8 cellular contexts compared by ENCODE assay signal in the genomic region with DNA sequence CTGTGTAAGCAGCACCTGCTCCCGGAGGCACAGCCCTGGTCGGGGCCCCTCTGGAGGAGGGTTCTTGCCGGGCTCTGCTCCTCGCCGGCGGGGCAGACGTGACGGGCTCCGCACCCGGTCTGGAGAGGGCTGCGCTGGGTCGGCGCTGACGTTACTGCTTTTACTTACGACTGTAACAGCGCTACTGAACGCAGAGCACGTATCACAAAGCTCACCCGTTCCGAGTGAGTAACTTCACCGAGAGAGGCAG. TPM values are rescaled to one million over a fixed set of nuclear protein-coding genes. Genes with fewer than 3 reads are reported as not detected.
DNase-seq lines count a peak whose midpoint lies in the region; ATAC-seq, FAIRE-seq and TF ChIP-seq lines count a peak whose summit lies in the region.

No MANE protein-coding gene starts in this region.

- peak overlapping the region; percentile 90 for H3K9ac ChIP-seq in HCT116 (ENCODE audit: low read length)
- H3K9ac ChIP-seq in PC-3 (ENCODE audit: low read length): peak overlapping the region; percentile 92

- H3K27me3 ChIP-seq in HCT116 (ENCODE audit: insufficient read depth, low read length): no peaks in the 10 kb centered on the region
- H3K27me3 ChIP-seq in PC-3 (ENCODE audit: low read length): no peaks in the 10 kb centered on the region

- no peaks in the 10 kb centered on the region for H3F3A ChIP-seq in PC-3 (ENCODE audit: low read length, unreplicated experiment)

- ATAC-seq in HCT116: peak; percentile 0; the same call in 1 of the 2 replicates
- peak; percentile 2 for ATAC-seq in PC-3
- peak; percentile 17 to 27 for ATAC-seq in activated naive CD4-positive, alpha-beta T cell treated with anti-CD3 and anti-CD28 coated beads, Interleukin-2, amount 50 U/mL, for 72 hours
- no peak for ATAC-seq in left lobe of liver

- DNase-seq in GM12892 (ENCODE audit: insufficient read length) (no peak), HCT116 (ENCODE audit: low read depth, low spot score) (no peak), PC-3 (peak; percentile 25), hepatic stellate cell (ENCODE audit: low spot score) (peak; percentile 66), NCI-H446 (lab: John Stamatoyannopoulos, UW) (no peak), left lobe of liver (ENCODE audit: low spot score) (no peak)
- peak in 1 of 2 donors; percentile 64 for DNase-seq in activated naive CD4-positive, alpha-beta T cell treated with anti-CD3 and anti-CD28 coated beads, Interleukin-2, amount 50 U/mL, for 72 hours (ENCODE audit: low spot score in 2 of 2)

- no peaks in the 10 kb centered on the region for H3K36me3 ChIP-seq in HCT116 (ENCODE audit: control insufficient read depth in 1 of 2, insufficient read depth in 2 of 2, low read length in 2 of 2)
- H3K36me3 ChIP-seq in PC-3 (ENCODE audit: low read depth, low read length): no peaks in the 10 kb centered on the region

- H3K4me2 ChIP-seq in HCT116 (ENCODE audit: low read length) (peak overlapping the region; percentile 77), PC-3 (ENCODE audit: low read length) (peak overlapping the region; percentile 89)

- no peak for TF ChIP-seq RAD21 in HCT116 (IDR thresholded peaks at IDR 0.05; ENCODE audit: low read depth)

- RAD21 ChIA-PET in HCT116 (lab: Charles Lee; ENCODE audit: low non-redundant PET in 1 of 2, low total read pairs in 2 of 2, uncharacterized antibody in 2 of 2, unreplicated experiment in 2 of 2): interaction anchor here in 1 of 2 experiments (1.2 kb wide), 1 partner anchor 39 kb away, joined by 3 read pairs; no protein-coding TSS in a partner anchor

- intact Hi-C loops in HCT116 (cut with micrococcal nuclease) (no loop called here), PC-3 (cut with micrococcal nuclease) (loop anchor here (5.0 to 10.0 kb wide), 2 partner anchors 49 to 64 kb away; a partner anchor contains a TSS)

- H3K27ac Mint-ChIP-seq in activated naive CD4-positive, alpha-beta T cell treated with anti-CD3 and anti-CD28 coated beads, Interleukin-2, amount 50 U/mL, for 72 hours: peak overlapping the region; percentile 94 to 98

- POLR2A ChIA-PET in HCT116 (lab: Charles Lee): no interaction called here
- POLR2A ChIA-PET in PC-3 (lab: Charles Lee; ENCODE audit: unreplicated experiment): no interaction called here

- BruUV-seq in HCT116 (replicated peaks; lab: Mats Ljungman, UMichigan): no TSS peak
- no TSS peak for BruUV-seq in PC-3 (replicated peaks; lab: Mats Ljungman, UMichigan)

- no peaks in the 10 kb centered on the region for H3K9me2 ChIP-seq in HCT116 (ENCODE audit: insufficient read depth)
- H3K9me2 ChIP-seq in PC-3 (replicated peaks; ENCODE audit: low read length): no peaks in the 10 kb centered on the region

- CTCF ChIA-PET in HCT116 (lab: Charles Lee) (no interaction called here), PC-3 (lab: Charles Lee) (no interaction called here)

- no peak overlapping the region for H2AFZ ChIP-seq in HCT116 (ENCODE audit: low read depth, low read length, poor library complexity, severe bottlenecking)
- peak overlapping the region; percentile 89; the same call in 1 of the 2 replicates for H2AFZ ChIP-seq in PC-3 (ENCODE audit: low read length)

- TF ChIP-seq POLR2A in GM12892 (IDR thresholded peaks at IDR 0.05; ENCODE audit: low read depth, low read length) (no peak), HCT116 (IDR thresholded peaks at IDR 0.05; ENCODE audit: borderline replicate concordance, extremely low read depth, insufficient read depth, insufficient read length) (no peak)

- H3K9me3 ChIP-seq in HCT116 (ENCODE audit: control insufficient read depth in 1 of 2, insufficient read depth in 1 of 2, low read depth in 1 of 2, low read length in 2 of 2): no peaks in the 10 kb centered on the region
- no peaks in the 10 kb centered on the region for H3K9me3 ChIP-seq in PC-3 (ENCODE audit: low read length)

- H4K20me1 ChIP-seq in HCT116 (ENCODE audit: insufficient read depth) (no peaks in the 10 kb centered on the region), PC-3 (ENCODE audit: low read length) (peaks cover 7% of the 10 kb centered on the region; the same call in 1 of the 2 replicates)

- H3K4me3 ChIP-seq in HCT116 (replicated peaks in 1 of 2; ENCODE audit: low read depth in 1 of 2, low read length in 2 of 2) (peak overlapping the region; percentile 66 to 67), PC-3 (ENCODE audit: low read length) (peak overlapping the region; percentile 90), skin epidermis (peak overlapping the region; percentile 48 to 98 (median 88))

- H3K9me3 Mint-ChIP-seq in activated naive CD4-positive, alpha-beta T cell treated with anti-CD3 and anti-CD28 coated beads, Interleukin-2, amount 50 U/mL, for 72 hours: no peaks in the 10 kb centered on the region

- H3K27ac ChIP-seq in HCT116 (ENCODE audit: low read depth, low read length) (peak overlapping the region; percentile 99), PC-3 (ENCODE audit: low read length) (peak overlapping the region; percentile 77), skin epidermis (peak overlapping the region; percentile 60 to 98 (median 96))

- TF ChIP-seq CTCF in HCT116 (IDR thresholded peaks at IDR 0.05 in 2 of 3, conservative IDR thresholded peaks at IDR 0.05 in 1 of 3; ENCODE audit: borderline replicate concordance in 1 of 3, insufficient read depth in 1 of 3, low read depth in 2 of 3, low read length in 2 of 3): no peak
- TF ChIP-seq CTCF in PC-3 (conservative IDR thresholded peaks at IDR 0.05; ENCODE audit: low read depth, low read length): no peak

- FAIRE-seq in GM12892 (lab: Jason Lieb, UNC): peak; percentile 46

- H3K36me3 Mint-ChIP-seq in activated naive CD4-positive, alpha-beta T cell treated with anti-CD3 and anti-CD28 coated beads, Interleukin-2, amount 50 U/mL, for 72 hours: peaks cover 10 to 17% of the 10 kb centered on the region in 2 donors

- H3K4me1 ChIP-seq in HCT116 (ENCODE audit: control insufficient read depth in 1 of 2, insufficient read depth in 2 of 2, low read length in 2 of 2): peaks cover 23 to 38% of the 10 kb centered on the region in 2 experiments
- peaks cover 23% of the 10 kb centered on the region for H3K4me1 ChIP-seq in PC-3 (ENCODE audit: insufficient read depth, low read length)

- H3K79me2 ChIP-seq in HCT116 (ENCODE audit: insufficient read depth, low read length) (peaks cover 21% of the 10 kb centered on the region; the same call in 1 of the 2 replicates), PC-3 (ENCODE audit: low read length) (peaks cover 48% of the 10 kb centered on the region)

TF ChIP-seq in HCT116, 20 proteins besides CTCF, POLR2A, EP300 and RAD21:
- TF ChIP-seq EZH2phosphoT487 (IDR thresholded peaks at IDR 0.05; ENCODE audit: borderline replicate concordance): no peak
- TF ChIP-seq, protein P1, sequence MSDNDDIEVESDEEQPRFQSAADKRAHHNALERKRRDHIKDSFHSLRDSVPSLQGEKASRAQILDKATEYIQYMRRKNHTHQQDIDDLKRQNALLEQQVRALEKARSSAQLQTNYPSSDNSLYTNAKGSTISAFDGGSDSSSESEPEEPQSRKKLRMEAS (IDR thresholded peaks at IDR 0.05): 0 out of 2 replicates have a peak, but pooled peaks have one; percentile 8

RNA-seq across cellular contexts. Expression of a gene that starts 1.3 kb away (rescaled TPM):
- 2.5 TPM for polyA plus RNA-seq in GM12892 (2012; ENCODE audit: missing spikeins)
- total RNA-seq in HCT116 (2021; ENCODE audit: unreplicated experiment) (14.1 TPM), PC-3 (2014; rRNA removed) (19.5 and 27.0 TPM in 2 replicates), left lobe of liver (15.5 TPM)
- 15.1 and 18.8 TPM in 2 replicates for polyA plus RNA-seq in HCT116 (2012)
- 10 to 100 TPM; 12.1 to 13.0 TPM for total RNA-seq in activated naive CD4-positive, alpha-beta T cell treated with anti-CD3 and anti-CD28 coated beads, Interleukin-2, amount 50 U/mL, for 72 hours

RNA-seq across cellular contexts. Expression of a gene that starts 18.8 kb away (rescaled TPM):
- 5.1 TPM for polyA plus RNA-seq in GM12892 (2012; ENCODE audit: missing spikeins)
- total RNA-seq in HCT116 (2021; ENCODE audit: unreplicated experiment) (21.0 TPM), PC-3 (2014; rRNA removed) (36.0 and 43.8 TPM in 2 replicates), left lobe of liver (42.1 TPM)
- 9.8 and 10.9 TPM in 2 replicates for polyA plus RNA-seq in HCT116 (2012)
- 10 to 100 TPM; 21.9 to 24.2 TPM for total RNA-seq in activated naive CD4-positive, alpha-beta T cell treated with anti-CD3 and anti-CD28 coated beads, Interleukin-2, amount 50 U/mL, for 72 hours

RNA-seq across cellular contexts. Expression of a gene that starts 21.8 kb away (rescaled TPM):
- polyA plus RNA-seq in GM12892 (2012; ENCODE audit: missing spikeins): 0.28 TPM
- total RNA-seq in HCT116 (2021; ENCODE audit: unreplicated experiment) (0.22 TPM), PC-3 (2014; rRNA removed) (0.44 TPM in 1 of 2 replicates, not detected in the other), left lobe of liver (0.28 TPM)
- polyA plus RNA-seq in HCT116 (2012): 0.18 TPM in 1 of 2 replicates, not detected in the other
- total RNA-seq in activated naive CD4-positive, alpha-beta T cell treated with anti-CD3 and anti-CD28 coated beads, Interleukin-2, amount 50 U/mL, for 72 hours: 1 to 10 TPM in 1 of 2 donors, under 1 TPM in 1; 0.59 to 1.8 TPM

RNA-seq across cellular contexts. Expression of a gene that starts 28.4 kb away (rescaled TPM):
- polyA plus RNA-seq in GM12892 (2012; ENCODE audit: missing spikeins): not detected
- total RNA-seq in HCT116 (2021; ENCODE audit: unreplicated experiment) (not detected), PC-3 (2014; rRNA removed) (not detected in 2 replicates), left lobe of liver (not detected)
- polyA plus RNA-seq in HCT116 (2012): not detected in 2 replicates
- total RNA-seq in activated naive CD4-positive, alpha-beta T cell treated with anti-CD3 and anti-CD28 coated beads, Interleukin-2, amount 50 U/mL, for 72 hours: not detected

RNA-seq across cellular contexts. Expression of a gene that starts 42.2 kb away (rescaled TPM):
- polyA plus RNA-seq in GM12892 (2012; ENCODE audit: missing spikeins): not detected
- total RNA-seq in HCT116 (2021; ENCODE audit: unreplicated experiment): 0.47 TPM
- polyA plus RNA-seq in HCT116 (2012): 0.17 and 0.26 TPM in 2 replicates
- 0.11 and 0.40 TPM in 2 replicates for total RNA-seq in PC-3 (2014; rRNA removed)
- under 1 TPM; 0.33 to 0.71 TPM for total RNA-seq in activated naive CD4-positive, alpha-beta T cell treated with anti-CD3 and anti-CD28 coated beads, Interleukin-2, amount 50 U/mL, for 72 hours
- 0.96 TPM for total RNA-seq in left lobe of liver

Comparison
In these comparisons a context has a peak if more than half of its experiments do, and no peak if none do; other contexts are left out.
1. DNase-seq: peak in PC-3 (single experiment) and hepatic stellate cell (single experiment); none in GM12892 (single experiment), HCT116 (single experiment), NCI-H446 (0 of 2) and left lobe of liver (single experiment).
2. Peak in every context shown above with its lines, with median percentiles within 50 percentile points of each other: H3K27ac ChIP-seq and H3K4me3 ChIP-seq.